Comparison of ENCODE assay signal across 10 cellular contexts in genomic region chr22:31917227-31917921, GRCh38. TPM values are rescaled to one million over a fixed set of nuclear protein-coding genes. Genes with fewer than 3 reads are reported as not detected.
DNase-seq lines count a peak whose midpoint lies in the region; ATAC-seq and TF ChIP-seq lines count a peak whose summit lies in the region.
"Had no signal": no experiment of that assay in that cellular context is flagged by ENCODE, and none has a peak within 500 bp of the region (broad histone marks: within the 10 kb centered on the region; RNA-seq: fewer than 3 reads in every experiment).

No MANE protein-coding gene starts in this region.

- H3K9me3 ChIP-seq in ascending aorta, result no peaks in the 10 kb centered on the region
- no peaks in the 10 kb centered on the region for H3K9me3 ChIP-seq in effector memory CD4-positive, alpha-beta T cell (ENCODE audit: control insufficient read depth, low read length)
- H3K9me3 ChIP-seq: ovary had no signal

- no peaks in the 10 kb centered on the region for H3K36me3 Mint-ChIP-seq in activated naive CD4-positive, alpha-beta T cell treated with anti-CD3 and anti-CD28 coated beads, Interleukin-2, amount 10 ng/mL, durations not matched to agents 7 days and 5 days
- H3K36me3 Mint-ChIP-seq in activated naive CD4-positive, alpha-beta T cell treated with anti-CD3 and anti-CD28 coated beads for 36 hours (ENCODE audit: low read depth), result no peaks in the 10 kb centered on the region
- no peaks in the 10 kb centered on the region for H3K36me3 Mint-ChIP-seq in type B pancreatic cell

- DNase-seq in activated naive CD4-positive, alpha-beta T cell treated with anti-CD3 and anti-CD28 coated beads, Interleukin-2, amount 10 ng/mL, durations not matched to agents 7 days and 5 days, result peak; percentile 23
- no peak for DNase-seq in activated naive CD4-positive, alpha-beta T cell treated with anti-CD3 and anti-CD28 coated beads for 36 hours
- peak; percentile 11 to 65 for DNase-seq in ascending aorta (ENCODE audit: low spot score in 2 of 2)
- DNase-seq in substantia nigra (lab: John Stamatoyannopoulos, UW), result peak in 21 of 49 donors; percentile 6 to 51 (median 19)
- no peak for DNase-seq in kidney glomerular epithelial cell (lab: John Stamatoyannopoulos, UW)
- no peak for DNase-seq in effector memory CD4-positive, alpha-beta T cell
- DNase-seq in type B pancreatic cell (ENCODE audit: extremely low spot score, unreplicated experiment), result no peak
- DNase-seq: ovary had no signal

- CTCF ChIA-PET in activated naive CD4-positive, alpha-beta T cell treated with anti-CD3 and anti-CD28 coated beads, Interleukin-2, amount 10 ng/mL, durations not matched to agents 7 days and 5 days (lab: Charles Lee), result no interaction called here
- CTCF ChIA-PET in activated naive CD4-positive, alpha-beta T cell treated with anti-CD3 and anti-CD28 coated beads for 36 hours (lab: Charles Lee), result interaction anchor here (0.5 to 0.7 kb wide), 3 partner anchors 15 to 52 kb away, joined by 3 read pairs; no protein-coding TSS in a partner anchor

- peaks cover 11% of the 10 kb centered on the region for H3K4me1 Mint-ChIP-seq in activated naive CD4-positive, alpha-beta T cell treated with anti-CD3 and anti-CD28 coated beads, Interleukin-2, amount 10 ng/mL, durations not matched to agents 7 days and 5 days
- no peaks in the 10 kb centered on the region for H3K4me1 Mint-ChIP-seq in activated naive CD4-positive, alpha-beta T cell treated with anti-CD3 and anti-CD28 coated beads for 36 hours (ENCODE audit: low read depth)
- no peaks in the 10 kb centered on the region for H3K4me1 Mint-ChIP-seq in type B pancreatic cell (ENCODE audit: unreplicated experiment)

- H3K27ac ChIP-seq in ascending aorta, result no peak overlapping the region
- H3K27ac ChIP-seq in substantia nigra (ENCODE audit: low read depth, low read length, poor library complexity, severe bottlenecking), result peak overlapping the region; percentile 1
- no peak overlapping the region for H3K27ac ChIP-seq in effector memory CD4-positive, alpha-beta T cell (ENCODE audit: insufficient read depth, low read length, poor library complexity, severe bottlenecking)
- H3K27ac ChIP-seq: ovary had no signal

- H3K4me3 Mint-ChIP-seq in activated naive CD4-positive, alpha-beta T cell treated with anti-CD3 and anti-CD28 coated beads, Interleukin-2, amount 10 ng/mL, durations not matched to agents 7 days and 5 days, result no peak overlapping the region
- no peak overlapping the region for H3K4me3 Mint-ChIP-seq in activated naive CD4-positive, alpha-beta T cell treated with anti-CD3 and anti-CD28 coated beads for 36 hours
- no peak overlapping the region for H3K4me3 Mint-ChIP-seq in type B pancreatic cell
- H3K4me3 Mint-ChIP-seq: T-helper 1 cell treated with Interleukin-12 subunit alpha and Interleukin-12 subunit beta and Interleukin-4 antibody, amounts not matched to agents 30 μg/mL and 1 μg/mL, for 36 hours had no signal

- no peak overlapping the region for H3K4me3 ChIP-seq in ascending aorta
- no peak overlapping the region for H3K4me3 ChIP-seq in effector memory CD4-positive, alpha-beta T cell (ENCODE audit: insufficient read depth, low read depth, low read length, poor library complexity, severe bottlenecking)
- H3K4me3 ChIP-seq: ovary had no signal

- H3K27ac Mint-ChIP-seq in activated naive CD4-positive, alpha-beta T cell treated with anti-CD3 and anti-CD28 coated beads, Interleukin-2, amount 10 ng/mL, durations not matched to agents 7 days and 5 days, result no peak overlapping the region
- no peak overlapping the region for H3K27ac Mint-ChIP-seq in activated naive CD4-positive, alpha-beta T cell treated with anti-CD3 and anti-CD28 coated beads for 36 hours
- H3K27ac Mint-ChIP-seq in type B pancreatic cell, result no peak overlapping the region
- H3K27ac Mint-ChIP-seq: T-helper 1 cell treated with Interleukin-12 subunit alpha and Interleukin-12 subunit beta and Interleukin-4 antibody, amounts not matched to agents 30 μg/mL and 1 μg/mL, for 36 hours had no signal

- TF ChIP-seq CTCF in ascending aorta (IDR thresholded peaks at IDR 0.05), result no peak
- no peak for TF ChIP-seq CTCF in type B pancreatic cell (conservative IDR thresholded peaks at IDR 0.05)

- H3K4me1 ChIP-seq in ascending aorta, result no peaks in the 10 kb centered on the region
- no peaks in the 10 kb centered on the region for H3K4me1 ChIP-seq in effector memory CD4-positive, alpha-beta T cell (ENCODE audit: control insufficient read depth, insufficient read depth, low read length, poor library complexity, severe bottlenecking)

- H3K27me3 Mint-ChIP-seq in activated naive CD4-positive, alpha-beta T cell treated with anti-CD3 and anti-CD28 coated beads, Interleukin-2, amount 10 ng/mL, durations not matched to agents 7 days and 5 days, result peaks cover 3% of the 10 kb centered on the region
- H3K27me3 Mint-ChIP-seq in activated naive CD4-positive, alpha-beta T cell treated with anti-CD3 and anti-CD28 coated beads for 36 hours (ENCODE audit: low read depth), result no peaks in the 10 kb centered on the region
- no peaks in the 10 kb centered on the region for H3K27me3 Mint-ChIP-seq in type B pancreatic cell

- no peaks in the 10 kb centered on the region for H3K9me3 Mint-ChIP-seq in activated naive CD4-positive, alpha-beta T cell treated with anti-CD3 and anti-CD28 coated beads, Interleukin-2, amount 10 ng/mL, durations not matched to agents 7 days and 5 days
- no peaks in the 10 kb centered on the region for H3K9me3 Mint-ChIP-seq in activated naive CD4-positive, alpha-beta T cell treated with anti-CD3 and anti-CD28 coated beads for 36 hours
- H3K9me3 Mint-ChIP-seq in type B pancreatic cell, result no peaks in the 10 kb centered on the region
- H3K9me3 Mint-ChIP-seq: T-helper 1 cell treated with Interleukin-12 subunit alpha and Interleukin-12 subunit beta and Interleukin-4 antibody, amounts not matched to agents 30 μg/mL and 1 μg/mL, for 36 hours had no signal

- H3K27me3 ChIP-seq in ascending aorta, result no peaks in the 10 kb centered on the region
- no peaks in the 10 kb centered on the region for H3K27me3 ChIP-seq in effector memory CD4-positive, alpha-beta T cell (replicated peaks; ENCODE audit: control insufficient read depth, insufficient read depth, low read length, poor library complexity, severe bottlenecking)
- H3K27me3 ChIP-seq: ovary had no signal

- intact Hi-C loops in activated naive CD4-positive, alpha-beta T cell treated with anti-CD3 and anti-CD28 coated beads for 36 hours (cut with micrococcal nuclease), result no loop called here
- intact Hi-C loops in ascending aorta (cut with DNase I), result no loop called here

- peak; percentile 57 for ATAC-seq in HG03097 (IDR thresholded peaks at IDR 0.05; ENCODE audit: low FRiP score, unreplicated experiment)

- H3K36me3 ChIP-seq in ascending aorta, result no peaks in the 10 kb centered on the region
- H3K36me3 ChIP-seq in effector memory CD4-positive, alpha-beta T cell (ENCODE audit: control insufficient read depth, insufficient read depth, low read length), result no peaks in the 10 kb centered on the region
- H3K36me3 ChIP-seq: ovary had no signal

RNA-seq across cellular contexts. Expression of gene YWHAH, which starts 27.0 kb away (rescaled TPM):
- total RNA-seq in activated naive CD4-positive, alpha-beta T cell treated with anti-CD3 and anti-CD28 coated beads for 36 hours, result 100 to 1,000 TPM; 115 to 118 TPM
- total RNA-seq in ascending aorta (139 TPM), type B pancreatic cell (ENCODE audit: low replicate concordance) (97.5 and 110 TPM in 2 replicates)

Comparison
In these comparisons a context has a peak if more than half of its experiments do, and no peak if none do; other contexts are left out.
1. DNase-seq: peak in activated naive CD4-positive, alpha-beta T cell treated with anti-CD3 and anti-CD28 coated beads, Interleukin-2, amount 10 ng/mL, durations not matched to agents 7 days and 5 days (single experiment) and ascending aorta (2 of 2); none in activated naive CD4-positive, alpha-beta T cell treated with anti-CD3 and anti-CD28 coated beads for 36 hours (single experiment), kidney glomerular epithelial cell (single experiment), effector memory CD4-positive, alpha-beta T cell (0 of 3) and type B pancreatic cell (single experiment).